1 cellular context compared by ENCODE assay signal in genomic region chr6:164274510-164274909, GRCh38.
A peak's percentile ranks its signal among the peaks of the same experiment; 100 is the strongest.
TF ChIP-seq lines count a peak whose summit lies in the region.

No MANE protein-coding gene starts in this region.

TF ChIP-seq in K562, 482 proteins besides CTCF, POLR2A, EP300 and RAD21 (continued from another document):
- no peak for TF ChIP-seq TSHZ1 (CRISPR knock-in tag; IDR thresholded peaks at IDR 0.05)
- TF ChIP-seq ZBTB1 (CRISPR knock-in tag; IDR thresholded peaks at IDR 0.05; ENCODE audit: borderline replicate concordance, low read depth): no peak
- peak; percentile 24 for TF ChIP-seq MEIS2 (IDR thresholded peaks at IDR 0.05; ENCODE audit: partially characterized antibody)
- TF ChIP-seq MYC (IDR thresholded peaks at IDR 0.05; ENCODE audit: low read depth, low read length): no peak
- TF ChIP-seq MYC (CRISPR knock-in tag; IDR thresholded peaks at IDR 0.05; ENCODE audit: borderline replicate concordance, low read depth): no peak
